15 cellular contexts compared by ENCODE assay signal in genomic region chr3:52087728-52088127, GRCh38. TPM values are rescaled to one million over a fixed set of nuclear protein-coding genes. Genes with fewer than 3 reads are reported as not detected.
DNase-seq lines count a peak whose midpoint lies in the region; ATAC-seq and TF ChIP-seq lines count a peak whose summit lies in the region.
"Had no signal": no experiment of that assay in that cellular context is flagged by ENCODE, and none has a peak within 500 bp of the region (broad histone marks: within the 10 kb centered on the region; RNA-seq: fewer than 3 reads in every experiment).

No MANE protein-coding gene starts in this region.

- H3K9ac ChIP-seq in mesenchymal stem cell (ENCODE audit: low read length): peak overlapping the region; percentile 77

- H3K4ac ChIP-seq in mesenchymal stem cell (ENCODE audit: low read depth in 1 of 2, low read length in 2 of 2): peak overlapping the region in 1 of 2 experiments; percentile 68

- no peak for DNase-seq in activated naive CD4-positive, alpha-beta T cell treated with anti-CD3 and anti-CD28 coated beads, Interleukin-2, amount 50 U/mL, for 72 hours (ENCODE audit: low spot score in 2 of 2)
- no peak for DNase-seq in activated naive CD4-positive, alpha-beta T cell treated with Interleukin-2 at 50 U/mL for 16 hours
- DNase-seq in mesenchymal stem cell: no peak
- DNase-seq in upper lobe of right lung: peak; percentile 29
- no peak for DNase-seq in NK-92 (lab: John Stamatoyannopoulos, UW; ENCODE audit: unreplicated experiment)
- no peak for DNase-seq in hepatocyte (ENCODE audit: low spot score)
- DNase-seq: activated CD8-positive, alpha-beta memory T cell treated with anti-CD3 and anti-CD28 coated beads, Interleukin-2, amount 50 U/mL, for 48 hours; islet precursor cell; NCI-H1694; testis had no signal

- H2BK120ac ChIP-seq in mesenchymal stem cell (ENCODE audit: low read depth, low read length): no peak overlapping the region

- intact Hi-C loops in upper lobe of right lung (cut with DNase I): no loop called here

- no peaks in the 10 kb centered on the region for H3K9me3 ChIP-seq in mesenchymal stem cell (ENCODE audit: control insufficient read depth, low read length)
- no peaks in the 10 kb centered on the region for H3K9me3 ChIP-seq in upper lobe of right lung
- H3K9me3 ChIP-seq in hepatocyte (ENCODE audit: low read depth): no peaks in the 10 kb centered on the region
- H3K9me3 ChIP-seq: testis had no signal

- no peak overlapping the region for H3K27ac ChIP-seq in mesenchymal stem cell (ENCODE audit: low read length, poor library complexity, severe bottlenecking)
- H3K27ac ChIP-seq in upper lobe of right lung: no peak overlapping the region
- H3K27ac ChIP-seq in hepatocyte: no peak overlapping the region
- H3K27ac ChIP-seq: SK-N-MC, VCaP had no signal

- H3K36me3 ChIP-seq in mesenchymal stem cell (ENCODE audit: control insufficient read depth in 1 of 2, insufficient read depth in 2 of 2, low read depth in 1 of 2, low read length in 2 of 2) (peaks cover 0 to 3% of the 10 kb centered on the region in 2 experiments), upper lobe of right lung (no peaks in the 10 kb centered on the region), hepatocyte (replicated peaks; ENCODE audit: insufficient read depth, low read depth) (no peaks in the 10 kb centered on the region)

- TF ChIP-seq CTCF in brain (conservative IDR thresholded peaks at IDR 0.05) (no peak), upper lobe of right lung (IDR thresholded peaks at IDR 0.05) (no peak), hepatocyte (IDR thresholded peaks at IDR 0.05; ENCODE audit: poor library complexity) (no peak)

- ATAC-seq in activated naive CD4-positive, alpha-beta T cell treated with anti-CD3 and anti-CD28 coated beads, Interleukin-2, amount 50 U/mL, for 72 hours: no peak
- ATAC-seq in upper lobe of right lung (no peak), GM19395 (IDR thresholded peaks at IDR 0.05; ENCODE audit: unreplicated experiment) (no peak)

- peaks cover 68% of the 10 kb centered on the region for H3K4me1 Mint-ChIP-seq in brain

- H3K4me1 ChIP-seq in mesenchymal stem cell (ENCODE audit: control insufficient read depth, insufficient read depth, low read depth, low read length): peaks cover 49% of the 10 kb centered on the region
- peaks cover 50% of the 10 kb centered on the region for H3K4me1 ChIP-seq in upper lobe of right lung
- peaks cover 34% of the 10 kb centered on the region for H3K4me1 ChIP-seq in hepatocyte (ENCODE audit: insufficient read depth)

- H3K36me3 Mint-ChIP-seq in activated naive CD4-positive, alpha-beta T cell treated with anti-CD3 and anti-CD28 coated beads, Interleukin-2, amount 50 U/mL, for 72 hours: no peaks in the 10 kb centered on the region
- no peaks in the 10 kb centered on the region for H3K36me3 Mint-ChIP-seq in brain

- H2AFZ ChIP-seq in mesenchymal stem cell (ENCODE audit: low read depth, low read length): no peak overlapping the region
- H2AFZ ChIP-seq in hepatocyte: no peak overlapping the region

- peak overlapping the region; percentile 24 for H2AK5ac ChIP-seq in mesenchymal stem cell (ENCODE audit: low read length, severe bottlenecking)

- H4K20me1 ChIP-seq in hepatocyte (ENCODE audit: insufficient read depth, poor library complexity, severe bottlenecking): no peaks in the 10 kb centered on the region

- H3K4me3 ChIP-seq in mesenchymal stem cell (ENCODE audit: insufficient read depth in 1 of 2, low read depth in 1 of 2, low read length in 2 of 2): no peak overlapping the region
- no peak overlapping the region for H3K4me3 ChIP-seq in upper lobe of right lung
- no peak overlapping the region for H3K4me3 ChIP-seq in hepatocyte
- H3K4me3 ChIP-seq: SK-N-MC, testis had no signal

- H4K91ac ChIP-seq in mesenchymal stem cell (ENCODE audit: low read length): peak overlapping the region; percentile 48

- H3K79me2 ChIP-seq in hepatocyte: no peaks in the 10 kb centered on the region

- H3K27me3 Mint-ChIP-seq in brain: no peaks in the 10 kb centered on the region

- no peak overlapping the region for H3K4me3 Mint-ChIP-seq in brain

- H2BK5ac ChIP-seq in mesenchymal stem cell (ENCODE audit: low read depth, low read length, poor library complexity, severe bottlenecking): no peak overlapping the region

- WGBS in mesenchymal stem cell: 97% methylated on average over 3 of the region's 3 CpGs
- WGBS in hepatocyte (ENCODE audit: low lambda C conversion rate, missing lambda C conversion rate): 92% methylated on average over 3 of the region's 3 CpGs

- H3K27me3 ChIP-seq in mesenchymal stem cell (ENCODE audit: control insufficient read depth in 1 of 2, insufficient read depth in 1 of 2, low read length in 2 of 2) (no peaks in the 10 kb centered on the region), upper lobe of right lung (no peaks in the 10 kb centered on the region), hepatocyte (no peaks in the 10 kb centered on the region)
- H3K27me3 ChIP-seq: testis had no signal

- no peak overlapping the region for H3K14ac ChIP-seq in mesenchymal stem cell (ENCODE audit: low read length in 2 of 2)

- H3K9me2 ChIP-seq in hepatocyte (replicated peaks; ENCODE audit: insufficient read depth): no peaks in the 10 kb centered on the region

- peak overlapping the region; percentile 46 to 57 for H2BK12ac ChIP-seq in mesenchymal stem cell (ENCODE audit: low read length in 2 of 2)

- H3K27ac Mint-ChIP-seq in activated naive CD4-positive, alpha-beta T cell treated with anti-CD3 and anti-CD28 coated beads, Interleukin-2, amount 50 U/mL, for 72 hours: peak overlapping the region; percentile 33 to 72
- H3K27ac Mint-ChIP-seq in brain: peak overlapping the region; percentile 20 to 94 (median 88)
- H3K27ac Mint-ChIP-seq: progenitor cell of endocrine pancreas had no signal

- no peaks in the 10 kb centered on the region for H3K79me1 ChIP-seq in mesenchymal stem cell (replicated peaks; ENCODE audit: low read length, poor library complexity, severe bottlenecking)

- no peak overlapping the region for H3K23ac ChIP-seq in mesenchymal stem cell (ENCODE audit: low read length in 2 of 2)

- peak overlapping the region; percentile 11 to 63 for H3K18ac ChIP-seq in mesenchymal stem cell (ENCODE audit: low read depth in 1 of 2, low read length in 2 of 2)

- no peak overlapping the region for H2BK15ac ChIP-seq in mesenchymal stem cell (ENCODE audit: low read depth, poor library complexity, severe bottlenecking)

- H3K9me3 Mint-ChIP-seq in activated naive CD4-positive, alpha-beta T cell treated with anti-CD3 and anti-CD28 coated beads, Interleukin-2, amount 50 U/mL, for 72 hours: no peaks in the 10 kb centered on the region
- H3K9me3 Mint-ChIP-seq in brain: no peaks in the 10 kb centered on the region

- H3K4me2 ChIP-seq in mesenchymal stem cell (ENCODE audit: low read length, poor library complexity, severe bottlenecking) (no peak overlapping the region), hepatocyte (no peak overlapping the region)

- H4K8ac ChIP-seq in mesenchymal stem cell (ENCODE audit: low read length): peak overlapping the region; percentile 74

RNA-seq across cellular contexts. Expression of gene DUSP7, which starts 31.4 kb away (rescaled TPM):
- total RNA-seq in activated naive CD4-positive, alpha-beta T cell treated with anti-CD3 and anti-CD28 coated beads, Interleukin-2, amount 50 U/mL, for 72 hours: 10 to 100 TPM; 10.8 to 17.5 TPM
- polyA plus RNA-seq in brain (ENCODE audit: insufficient read depth, low read depth, low replicate concordance) (15.2 TPM), hepatocyte (5.9 and 6.4 TPM in 2 replicates)
- 30.5 TPM for polyA plus RNA-seq in mesenchymal stem cell (2013, experiment 1 of 2)
- polyA plus RNA-seq in mesenchymal stem cell (2013, experiment 2 of 2): 30.2 TPM
- total RNA-seq in upper lobe of right lung (40.7 TPM), hepatocyte (13.1 and 13.8 TPM in 2 replicates)
